26 cellular contexts compared by ENCODE assay signal in genomic region chr2:105525201-105525600, GRCh38.
"Had no signal": no experiment of that assay in that cellular context is flagged by ENCODE, and none has a peak within 500 bp of the region (broad histone marks: within the 10 kb centered on the region; RNA-seq: fewer than 3 reads in every experiment).

No MANE protein-coding gene starts in this region.

- H3K36me3 ChIP-seq: brain microvascular endothelial cell had no signal

- H3K36me3 Mint-ChIP-seq: activated naive CD8-positive, alpha-beta T cell had no signal

- H3K27me3 Mint-ChIP-seq: activated T-helper 17 cell treated with anti-CD3 and anti-CD28 coated beads, Interleukin-2, amount 50 U/mL, for 72 hours had no signal

- H3K27me3 ChIP-seq: brain microvascular endothelial cell had no signal

- H3K27ac Mint-ChIP-seq: activated CD8-positive, alpha-beta T cell treated with anti-CD3 and anti-CD28 coated beads for 36 hours; activated naive CD8-positive, alpha-beta T cell; activated T-helper 17 cell treated with anti-CD3 and anti-CD28 coated beads, Interleukin-2, amount 50 U/mL, for 72 hours; effector memory CD8-positive, alpha-beta T cell had no signal

- H3K9me3 Mint-ChIP-seq: activated CD8-positive, alpha-beta T cell treated with anti-CD3 and anti-CD28 coated beads for 36 hours; activated T-cell treated with anti-CD3 and anti-CD28 coated beads, Interleukin-2, amount 50 U/mL, for 4 hours; activated T-helper 17 cell treated with anti-CD3 and anti-CD28 coated beads, Interleukin-2, amount 50 U/mL, for 72 hours; central memory CD8-positive, alpha-beta T cell; effector memory CD8-positive, alpha-beta T cell had no signal

- ATAC-seq: activated CD8-positive, alpha-beta T cell treated with anti-CD3 and anti-CD28 coated beads for 36 hours; activated T-cell treated with anti-CD3 and anti-CD28 coated beads, Interleukin-2, amount 50 U/mL, for 4 hours; activated T-helper 17 cell treated with anti-CD3 and anti-CD28 coated beads, Interleukin-2, amount 50 U/mL, for 72 hours; effector memory CD8-positive, alpha-beta T cell had no signal

- DNase-seq: activated CD4-positive, alpha-beta T cell treated with anti-CD3 and anti-CD28 coated beads for 4 hours; activated CD4-positive, alpha-beta T cell treated with anti-CD3 and anti-CD28 coated beads, Interleukin-2, amount 50 U/mL, for 1 hour; activated CD4-positive, alpha-beta T cell treated with anti-CD3 and anti-CD28 coated beads, Interleukin-2, amount 50 U/mL, for 48 hours; activated CD4-positive, CD25-positive, alpha-beta regulatory T cell; activated CD4-positive, CD25-positive, alpha-beta regulatory T cell treated with anti-CD3 and anti-CD28 coated beads, Interleukin-2, amount 50 U/mL, for 72 hours; activated CD8-positive, alpha-beta memory T cell treated with anti-CD3 and anti-CD28 coated beads for 24 hours; activated CD8-positive, alpha-beta T cell treated with anti-CD3 and anti-CD28 coated beads for 36 hours; activated effector memory CD4-positive, alpha-beta T cell treated with Interleukin-2 at 50 U/mL for 16 hours; activated gamma-delta T cell treated with Interleukin-2 at 50 U/mL for 16 hours; activated naive CD4-positive, alpha-beta T cell treated with anti-CD3 and anti-CD28 coated beads, Interleukin-2, amount 50 U/mL, for 16 hours; activated naive CD4-positive, alpha-beta T cell treated with Interleukin-2 at 50 U/mL for 16 hours; activated T-cell treated with anti-CD3 and anti-CD28 coated beads, Interleukin-2, amount 50 U/mL, for 4 hours; amniotic stem cell; anterior cingulate cortex; brain microvascular endothelial cell; cortex of kidney; dermis blood vessel endothelial cell; effector CD4-positive, alpha-beta T cell; effector memory CD8-positive, alpha-beta T cell; erythroblast; foreskin fibroblast; glutamatergic neuron; T-helper 2 cell had no signal

- H3K27ac ChIP-seq: brain microvascular endothelial cell had no signal

- H3K4me3 Mint-ChIP-seq: activated CD8-positive, alpha-beta T cell treated with anti-CD3 and anti-CD28 coated beads for 36 hours; activated naive CD8-positive, alpha-beta T cell; activated T-cell treated with anti-CD3 and anti-CD28 coated beads, Interleukin-2, amount 50 U/mL, for 4 hours; activated T-helper 17 cell treated with anti-CD3 and anti-CD28 coated beads, Interleukin-2, amount 50 U/mL, for 72 hours; central memory CD8-positive, alpha-beta T cell; effector memory CD8-positive, alpha-beta T cell had no signal

- H3K4me1 Mint-ChIP-seq: activated T-helper 17 cell treated with anti-CD3 and anti-CD28 coated beads, Interleukin-2, amount 50 U/mL, for 72 hours; central memory CD8-positive, alpha-beta T cell had no signal
